In the genomic region with DNA sequence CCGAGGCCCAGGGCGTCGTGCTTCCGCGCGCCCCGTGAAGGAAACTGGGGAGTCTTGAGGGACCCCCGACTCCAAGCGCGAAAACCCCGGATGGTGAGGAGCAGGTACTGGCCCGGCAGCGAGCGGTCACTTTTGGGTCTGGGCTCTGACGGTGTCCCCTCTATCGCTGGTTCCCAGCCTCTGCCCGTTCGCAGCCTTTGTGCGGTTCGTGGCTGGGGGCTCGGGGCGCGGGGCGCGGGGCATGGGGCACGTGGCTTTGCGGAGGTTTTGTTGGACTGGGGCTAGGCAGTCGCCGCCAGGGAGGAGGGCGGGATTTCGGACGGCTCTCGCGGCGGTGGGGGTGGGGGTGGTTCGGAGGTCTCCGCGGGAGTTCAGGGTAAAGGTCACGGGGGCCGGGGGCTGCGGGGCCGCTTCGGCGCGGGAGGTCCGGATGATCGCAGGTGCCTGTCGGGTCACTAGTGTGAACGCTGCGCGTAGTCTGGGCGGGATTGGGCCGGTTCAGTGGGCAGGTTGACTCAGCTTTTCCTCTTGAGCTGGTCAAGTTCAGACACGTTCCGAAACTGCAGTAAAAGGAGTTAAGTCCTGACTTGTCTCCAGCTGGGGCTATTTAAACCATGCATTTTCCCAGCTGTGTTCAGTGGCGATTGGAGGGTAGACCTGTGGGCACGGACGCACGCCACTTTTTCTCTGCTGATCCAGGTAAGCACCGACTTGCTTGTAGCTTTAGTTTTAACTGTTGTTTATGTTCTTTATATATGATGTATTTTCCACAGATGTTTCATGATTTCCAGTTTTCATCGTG, we compare ENCODE assay signal across 8 cellular contexts.
DNase-seq lines count a peak whose midpoint lies in the region; ATAC-seq, FAIRE-seq and TF ChIP-seq lines count a peak whose summit lies in the region.

No MANE protein-coding gene starts in this region.

- in situ Hi-C loops in astrocyte of the cerebellum (cut with HindIII; ENCODE audit: low sequenced_read_pairs), result no loop called here

- ATAC-seq in HG02970 (IDR thresholded peaks at IDR 0.05; ENCODE audit: low FRiP score, unreplicated experiment), result peak; percentile 54

- FAIRE-seq in GM18507 (lab: Jason Lieb, UNC), result peak; percentile 88

- peak overlapping the region; percentile 98 for H3K4me3 ChIP-seq in astrocyte of the cerebellum (ENCODE audit: low read depth, low read length)
- H3K4me3 ChIP-seq in retinal pigment epithelial cell (ENCODE audit: low read length), result peak overlapping the region; percentile 87

- peak; percentile 56 for DNase-seq in GM18507 (ENCODE audit: extremely low spot score, insufficient read length, low read depth)
- peak; percentile 87 to 89 for DNase-seq in NCI-H187 (lab: John Stamatoyannopoulos, UW)
- peak; percentile 25 for DNase-seq in T-helper 22 cell (ENCODE audit: low read depth)
- DNase-seq in astrocyte of the cerebellum (ENCODE audit: low read depth), result peak; percentile 78
- DNase-seq in hippocampal formation (lab: John Stamatoyannopoulos, UW), result peak; percentile 37 to 55
- DNase-seq in retinal pigment epithelial cell (ENCODE audit: low read depth), result peak; percentile 67
- no peak for DNase-seq in OCI-M2 (lab: John Stamatoyannopoulos, UW; ENCODE audit: unreplicated experiment)

- TF ChIP-seq CTCF in astrocyte of the cerebellum (IDR thresholded peaks at IDR 0.05; ENCODE audit: low read depth, low read length, missing control alignments) (no peak), retinal pigment epithelial cell (conservative IDR thresholded peaks at IDR 0.05; ENCODE audit: low read depth, low read length) (no peak)
